In the genomic region with DNA sequence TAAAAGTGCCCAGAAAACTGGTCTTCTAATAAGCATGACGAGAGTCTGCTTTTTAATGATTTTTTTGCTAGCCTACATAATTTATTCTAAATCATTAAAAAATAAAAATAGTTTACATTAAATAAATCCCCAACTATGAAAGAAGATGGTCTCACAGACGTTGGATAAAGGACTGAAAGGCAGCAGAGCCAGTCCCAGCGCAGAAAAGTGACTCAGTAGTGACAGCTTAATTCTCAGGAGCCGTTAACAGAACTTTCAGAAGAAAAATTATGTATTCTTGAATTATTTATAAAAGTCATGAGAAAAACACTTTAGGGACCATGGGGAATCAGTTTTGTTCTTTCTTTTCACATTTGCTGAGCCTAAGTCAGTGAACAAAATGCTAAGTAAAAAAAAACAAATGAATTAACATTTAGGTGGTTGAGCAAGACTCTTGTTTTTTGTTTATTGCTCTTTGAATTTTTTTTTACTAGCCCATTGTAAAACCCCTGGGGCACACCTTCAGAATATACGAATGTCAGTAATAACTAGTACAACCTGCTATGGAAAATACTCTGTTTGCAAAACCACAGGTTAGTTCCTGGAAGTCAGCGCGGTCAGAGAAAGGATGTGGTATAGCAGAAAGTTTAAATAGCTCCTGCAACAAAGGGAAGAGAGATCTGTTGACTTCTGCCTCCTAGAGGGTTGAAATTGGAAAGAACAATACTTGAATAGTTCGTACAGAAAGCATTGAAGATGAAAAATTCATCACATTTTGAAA, we compare ENCODE assay signal across 8 cellular contexts. TPM values are rescaled to one million over a fixed set of nuclear protein-coding genes. Genes with fewer than 3 reads are reported as not detected.
DNase-seq lines count a peak whose midpoint lies in the region; ATAC-seq and TF ChIP-seq lines count a peak whose summit lies in the region.

No MANE protein-coding gene starts in this region.

- no peak for TF ChIP-seq CTCF in mesothelial cell of epicardium (IDR thresholded peaks at IDR 0.05; ENCODE audit: unreplicated experiment)

- peaks cover 17 to 30% of the 10 kb centered on the region in 2 donors for H3K4me1 Mint-ChIP-seq in natural killer cell treated with Interleukin-12 subunit alpha and Interleukin-12 subunit beta and Interleukin-15 and Interleukin-18, amount 100 ng/mL, for 72 hours (ENCODE audit: low read depth in 2 of 2)
- H3K4me1 Mint-ChIP-seq in mesothelial cell of epicardium = peaks cover 4% of the 10 kb centered on the region

- H3K27me3 Mint-ChIP-seq in natural killer cell treated with Interleukin-12 subunit alpha and Interleukin-12 subunit beta and Interleukin-15 and Interleukin-18, amount 100 ng/mL, for 72 hours = peaks cover 0 to 6% of the 10 kb centered on the region in 2 donors
- no peaks in the 10 kb centered on the region for H3K27me3 Mint-ChIP-seq in mesothelial cell of epicardium (ENCODE audit: low read depth)

- H3K9me3 Mint-ChIP-seq in natural killer cell treated with Interleukin-12 subunit alpha and Interleukin-12 subunit beta and Interleukin-15 and Interleukin-18, amount 100 ng/mL, for 72 hours = no peaks in the 10 kb centered on the region
- H3K9me3 Mint-ChIP-seq in mesothelial cell of epicardium = peaks cover 3% of the 10 kb centered on the region

- H3K27ac Mint-ChIP-seq in natural killer cell treated with Interleukin-12 subunit alpha and Interleukin-12 subunit beta and Interleukin-15 and Interleukin-18, amount 100 ng/mL, for 72 hours = peak overlapping the region; percentile 46 to 66
- no peak overlapping the region for H3K27ac Mint-ChIP-seq in mesothelial cell of epicardium

- ATAC-seq in GM19397 (IDR thresholded peaks at IDR 0.05; ENCODE audit: unreplicated experiment) (peak; percentile 92), HG03378 (IDR thresholded peaks at IDR 0.05; ENCODE audit: unreplicated experiment) (peak; percentile 92)
- peak; percentile 83 to 85 for ATAC-seq in natural killer cell treated with Interleukin-12 subunit alpha and Interleukin-12 subunit beta and Interleukin-15 and Interleukin-18, amount 100 ng/mL, for 72 hours

- no peaks in the 10 kb centered on the region for H3K36me3 Mint-ChIP-seq in natural killer cell treated with Interleukin-12 subunit alpha and Interleukin-12 subunit beta and Interleukin-15 and Interleukin-18, amount 100 ng/mL, for 72 hours
- no peaks in the 10 kb centered on the region for H3K36me3 Mint-ChIP-seq in mesothelial cell of epicardium

- peak overlapping the region; percentile 79 for H3K4me3 Mint-ChIP-seq in natural killer cell treated with Interleukin-12 subunit alpha and Interleukin-12 subunit beta and Interleukin-15 and Interleukin-18, amount 100 ng/mL, for 72 hours
- no peak overlapping the region for H3K4me3 Mint-ChIP-seq in mesothelial cell of epicardium

- DNase-seq in activated CD4-positive, alpha-beta T cell treated with anti-CD3 and anti-CD28 coated beads, Interleukin-2, amount 50 U/mL, for 1 hour = peak; percentile 25
- DNase-seq in natural killer cell treated with Interleukin-12 subunit alpha and Interleukin-12 subunit beta and Interleukin-15 and Interleukin-18, amount 100 ng/mL, for 72 hours (ENCODE audit: low spot score) = peak; percentile 69
- DNase-seq in mesothelial cell of epicardium (ENCODE audit: low spot score in 2 of 2, unreplicated experiment in 2 of 2) (no peak), NCI-H2196 treated with DMSO at 0.1 percent for 48 hours (lab: John Stamatoyannopoulos, UW; ENCODE audit: unreplicated experiment) (no peak), NCI-H2029 treated with DMSO at 0.1 percent for 48 hours (lab: John Stamatoyannopoulos, UW) (no peak), SHP77 treated with DMSO at 0.1 percent for 48 hours (lab: John Stamatoyannopoulos, UW) (no peak)

RNA-seq across cellular contexts. Expression of a gene that starts 50.4 kb away (rescaled TPM):
- under 1 TPM in 1 of 2 donors, not detected in 1; 0.21 TPM for total RNA-seq in natural killer cell treated with Interleukin-12 subunit alpha and Interleukin-12 subunit beta and Interleukin-15 and Interleukin-18, amount 100 ng/mL, for 72 hours
- 0.29 to 0.63 TPM (median 0.42 TPM) in 3 replicates for total RNA-seq in mesothelial cell of epicardium

Comparison
In these comparisons a context has a peak if more than half of its experiments do, and no peak if none do; other contexts are left out.
1. DNase-seq: peak in activated CD4-positive, alpha-beta T cell treated with anti-CD3 and anti-CD28 coated beads, Interleukin-2, amount 50 U/mL, for 1 hour (single experiment) and natural killer cell treated with Interleukin-12 subunit alpha and Interleukin-12 subunit beta and Interleukin-15 and Interleukin-18, amount 100 ng/mL, for 72 hours (single experiment); none in mesothelial cell of epicardium (0 of 2), NCI-H2196 treated with DMSO at 0.1 percent for 48 hours (single experiment), NCI-H2029 treated with DMSO at 0.1 percent for 48 hours (single experiment) and SHP77 treated with DMSO at 0.1 percent for 48 hours (single experiment).
2. Peak in every context shown above with its lines, with median percentiles within 50 percentile points of each other: ATAC-seq.